28 cellular contexts compared by ENCODE assay signal in genomic region chr5:171024084-171024483, GRCh38.
"Had no signal": no experiment of that assay in that cellular context is flagged by ENCODE, and none has a peak within 500 bp of the region (broad histone marks: within the 10 kb centered on the region; RNA-seq: fewer than 3 reads in every experiment).

No MANE protein-coding gene starts in this region.

- H3K27ac ChIP-seq: neural progenitor cell, neutrophil, ovary, pancreas, parathyroid adenoma, prostate gland, psoas muscle, right atrium auricular region, sigmoid colon, skin epidermis, spleen had no signal

- ATAC-seq: naive thymus-derived CD4-positive, alpha-beta T cell; naive thymus-derived CD8-positive, alpha-beta T cell; natural killer cell; natural killer cell treated with Interleukin-12 subunit alpha and Interleukin-12 subunit beta and Interleukin-15 and Interleukin-18, amount 100 ng/mL, for 72 hours; pancreas; psoas muscle; right cardiac atrium; sciatic nerve had no signal

- H3K36me3 ChIP-seq: neutrophil, ovary, pancreas, prostate gland, right atrium auricular region, sigmoid colon, spleen had no signal

- H3K4me1 ChIP-seq: neural progenitor cell, pancreas, parathyroid adenoma, prostate gland, psoas muscle, right atrium auricular region, sigmoid colon, spleen had no signal

- H3K4me2 ChIP-seq: neural progenitor cell, smooth muscle cell had no signal

- H3K9me3 ChIP-seq: ovary, pancreas, prostate gland had no signal

- FAIRE-seq: pancreas, small intestine had no signal

- H2AFZ ChIP-seq: neural progenitor cell, parathyroid adenoma had no signal

- H3K27me3 ChIP-seq: neural progenitor cell, neutrophil, ovary, pancreas, right atrium auricular region, sigmoid colon, spleen had no signal

- H3K4me3 ChIP-seq: neural progenitor cell, ovary, pancreas, prostate gland, psoas muscle, right atrium auricular region, sigmoid colon, skin epidermis, smooth muscle cell, spleen had no signal

- DNase-seq: naive thymus-derived CD4-positive, alpha-beta T cell; naive thymus-derived CD8-positive, alpha-beta T cell; natural killer cell; nephron progenitor cell; nucleus accumbens; occipital lobe; ovary; pancreas; posterior cingulate gyrus; psoas muscle; retina; right cardiac atrium; sigmoid colon; small intestine; spleen; stimulated activated CD4-positive, alpha-beta T cell treated with anti-CD3 and anti-CD28 coated beads, Interleukin-12 subunit alpha, Interleukin-12 subunit beta, amount 100 ng/mL, for 4 hours; stimulated activated CD4-positive, alpha-beta T cell treated with anti-CD3 and anti-CD28 coated beads, Interleukin-15, amount 100 ng/mL, for 24 hours; stimulated activated CD4-positive, alpha-beta T cell treated with anti-CD3 and anti-CD28 coated beads, Interleukin-1b, Interleukin-23, amount 100 ng/mL, for 48 hours; stimulated activated CD4-positive, alpha-beta T cell treated with anti-CD3 and anti-CD28 coated beads, Interleukin-2, amount 100 ng/mL, for 24 hours had no signal

- H3K9ac ChIP-seq: neural progenitor cell, parathyroid adenoma had no signal

- H3K79me2 ChIP-seq: parathyroid adenoma had no signal
